Comparison of ENCODE assay signal across 18 cellular contexts in genomic region chr22:45676024-45676423, GRCh38. TPM values are rescaled to one million over a fixed set of nuclear protein-coding genes. Genes with fewer than 3 reads are reported as not detected.
DNase-seq lines count a peak whose midpoint lies in the region; ATAC-seq and TF ChIP-seq lines count a peak whose summit lies in the region.
"Had no signal": no experiment of that assay in that cellular context is flagged by ENCODE, and none has a peak within 500 bp of the region (broad histone marks: within the 10 kb centered on the region; RNA-seq: fewer than 3 reads in every experiment).

No MANE protein-coding gene starts in this region.

- 90 to 97% methylated on average over 4 of the region's 4 CpGs for WGBS in GM23248 (ENCODE audit: low coverage in 1 of 2, low lambda C conversion rate in 2 of 2, missing lambda C conversion rate in 2 of 2), 2 experiments

- H3K4me1 ChIP-seq in GM23248 (ENCODE audit: insufficient read depth), result peaks cover 66% of the 10 kb centered on the region

- POLR2A ChIA-PET in WTC11 (lab: Charles Lee) (interaction anchor here (0.7 kb wide), 1 partner anchor 96 kb away, joined by 3 read pairs; no protein-coding TSS in a partner anchor), T-cell (lab: Charles Lee) (interaction anchor here in 1 of 2 donors (0.6 kb wide), 1 partner anchor 67 kb away, joined by 5 read pairs; no protein-coding TSS in a partner anchor)

- H3K27me3 ChIP-seq in GM23248 (replicated peaks; ENCODE audit: insufficient read depth), result no peaks in the 10 kb centered on the region
- H3K27me3 ChIP-seq: BLaER1 had no signal

- peaks cover 39% of the 10 kb centered on the region for H3K4me1 Mint-ChIP-seq in HFFc6 (ENCODE audit: low read depth)
- peaks cover 28% of the 10 kb centered on the region for H3K4me1 Mint-ChIP-seq in WTC11
- H3K4me1 Mint-ChIP-seq in T-cell, result peaks cover 61 to 62% (median 61%) of the 10 kb centered on the region in 3 donors

- DNase-seq in GM23248 (no peak), HFFc6 (no peak), WTC11 (ENCODE audit: low spot score) (no peak), NCI-H446 (lab: John Stamatoyannopoulos, UW) (no peak), T-cell (no peak)
- DNase-seq in activated effector memory CD4-positive, alpha-beta T cell treated with anti-CD3 and anti-CD28 coated beads, Interleukin-2, amount 50 U/mL, for 16 hours, result no peak
- DNase-seq: Caco-2; CD4-positive, CD25-positive, alpha-beta regulatory T cell; CD8-positive, alpha-beta T cell; DMS79; EL; GDM1; GOT3 had no signal

- no peaks in the 10 kb centered on the region for H3K9me3 ChIP-seq in GM23248 (ENCODE audit: low read depth)
- H3K9me3 ChIP-seq: BLaER1, Caco-2, HAP-1 had no signal

- H3F3A ChIP-seq in GM23248 (ENCODE audit: insufficient read depth), result peaks cover 62% of the 10 kb centered on the region

- H3K27me3 Mint-ChIP-seq in HFFc6 (ENCODE audit: insufficient read depth) (no peaks in the 10 kb centered on the region; the same call in 1 of the 2 replicates), WTC11 (ENCODE audit: low read depth) (no peaks in the 10 kb centered on the region), T-cell (no peaks in the 10 kb centered on the region)
- H3K27me3 Mint-ChIP-seq: B cell; CD4-positive, CD25-positive, alpha-beta regulatory T cell had no signal

- ATAC-seq in WTC11 (no peak), T-cell (replicated peaks in 1 of 4) (no peak)
- ATAC-seq: CD8-positive, alpha-beta T cell; GM12878 had no signal

- H3K9me2 ChIP-seq in GM23248 (ENCODE audit: insufficient read depth), result no peaks in the 10 kb centered on the region

- no peak overlapping the region for H3K4me2 ChIP-seq in GM23248 (ENCODE audit: unreplicated experiment)
- H3K4me2 ChIP-seq: BLaER1 had no signal

- H3K4me3 Mint-ChIP-seq in HFFc6 (no peak overlapping the region), WTC11 (no peak overlapping the region), T-cell (no peak overlapping the region)
- H3K4me3 Mint-ChIP-seq: B cell; CD8-positive, alpha-beta T cell had no signal

- H3K4me3 ChIP-seq in GM23248, result no peak overlapping the region
- H3K4me3 ChIP-seq: BLaER1, HAP-1 had no signal

- H3K27ac Mint-ChIP-seq in HFFc6 (peak overlapping the region; percentile 90), WTC11 (no peak overlapping the region), T-cell (no peak overlapping the region)
- H3K27ac Mint-ChIP-seq: B cell; CD4-positive, CD25-positive, alpha-beta regulatory T cell had no signal

- H3K79me2 ChIP-seq in GM23248 (ENCODE audit: insufficient read depth), result peaks cover 85% of the 10 kb centered on the region

- no peaks in the 10 kb centered on the region for H3K36me3 ChIP-seq in GM23248 (ENCODE audit: low read depth)

- H3K9ac ChIP-seq in GM23248, result no peak overlapping the region
- H3K9ac ChIP-seq: BLaER1 had no signal

- H4K20me1 ChIP-seq in GM23248 (ENCODE audit: insufficient read depth), result 0 out of 2 replicates have a peak, but pooled peaks cover 3% of the 10 kb centered on the region

- H2AFZ ChIP-seq in GM23248, result no peak overlapping the region

- H3K9me3 Mint-ChIP-seq in HFFc6, result no peaks in the 10 kb centered on the region
- no peaks in the 10 kb centered on the region for H3K9me3 Mint-ChIP-seq in WTC11
- no peaks in the 10 kb centered on the region for H3K9me3 Mint-ChIP-seq in T-cell
- H3K9me3 Mint-ChIP-seq: CD4-positive, CD25-positive, alpha-beta regulatory T cell; CD8-positive, alpha-beta T cell had no signal

- peaks cover 42% of the 10 kb centered on the region for H3K36me3 Mint-ChIP-seq in HFFc6 (ENCODE audit: low read depth)
- 0 out of 2 replicates have a peak, but pooled peaks cover 7% of the 10 kb centered on the region for H3K36me3 Mint-ChIP-seq in WTC11
- H3K36me3 Mint-ChIP-seq in T-cell, result peaks cover 10% of the 10 kb centered on the region

- TF ChIP-seq CTCF in HFFc6 (IDR thresholded peaks at IDR 0.05) (no peak), WTC11 (IDR thresholded peaks at IDR 0.05) (no peak)

- 0 out of 2 replicates have a peak overlapping the region, but pooled peaks have one; percentile 3 for H3K27ac ChIP-seq in GM23248
- H3K27ac ChIP-seq: BLaER1, C4-2B had no signal

- in situ Hi-C loops in GM23248 (cut with MboI), result no loop called here

- CTCF ChIA-PET in WTC11 (lab: Charles Lee), result no interaction called here
- CTCF ChIA-PET in T-cell (lab: Charles Lee), result no interaction called here

TF ChIP-seq in WTC11, 78 proteins besides CTCF, POLR2A, EP300 and RAD21:
- TF ChIP-seq ZNF121 (CRISPR knock-in tag; IDR thresholded peaks at IDR 0.05), result peak; percentile 90
- no peak for TF ChIP-seq TP53 (CRISPR knock-in tag; IDR thresholded peaks at IDR 0.05)
- no peak for TF ChIP-seq AR (CRISPR knock-in tag; IDR thresholded peaks at IDR 0.05)

RNA-seq across cellular contexts. Expression of gene ATXN10, which starts 4.4 kb away (rescaled TPM):
- total RNA-seq in GM23248 (2014; rRNA removed; shearing (Covaris generic)), result 108 and 109 TPM in 2 replicates
- polyA plus RNA-seq in GM23248 (2016; fragmentation: Nextera tagmentation; extraction: Ambion mirVana), result 211 and 216 TPM in 2 replicates
- total RNA-seq in HFFc6 (2021; fragmentation: NEBNext Ultra II Directional; extraction: Animal tissue kit (Norgen Biotek cat#: 25700)), result 100 to 1,000 TPM; 287 to 426 (median 370) TPM
- total RNA-seq in WTC11 (2021) (185 to 194 TPM (median 189 TPM) in 3 replicates), T-cell (10 to 100 TPM; 58.9 to 85.0 (median 69.6) TPM)
